Comparison of ENCODE assay signal across 1 cellular context in genomic region chr6:11202513-11203305, GRCh38.
TF ChIP-seq lines count a peak whose summit lies in the region.

No MANE protein-coding gene starts in this region.

TF ChIP-seq in HepG2, 621 proteins besides CTCF, POLR2A, EP300 and RAD21 (continued from another document and continues in another):
- TF ChIP-seq ZNF431 (CRISPR knock-in tag; IDR thresholded peaks at IDR 0.05; ENCODE audit: borderline replicate concordance, low read depth) (no peak), ZNF549 (CRISPR knock-in tag; IDR thresholded peaks at IDR 0.05) (peak; percentile 100), ZNF280B (CRISPR knock-in tag; IDR thresholded peaks at IDR 0.05; ENCODE audit: borderline replicate concordance) (no peak), ZNF235 (CRISPR knock-in tag; IDR thresholded peaks at IDR 0.05; ENCODE audit: borderline replicate concordance) (no peak), CC2D1A (CRISPR knock-in tag; IDR thresholded peaks at IDR 0.05) (0 out of 2 replicates have a peak, but pooled peaks have one; percentile 36), KAT7 (CRISPR knock-in tag; IDR thresholded peaks at IDR 0.05; ENCODE audit: borderline replicate concordance) (no peak), ZMAT3 (CRISPR knock-in tag; conservative IDR thresholded peaks at IDR 0.05) (peak; percentile 25; the same call in 1 of the 2 replicates), POLR2AphosphoS5 (IDR thresholded peaks at IDR 0.05; ENCODE audit: low read depth, low read length) (no peak; the same call in 1 of the 2 replicates), ZNF576 (CRISPR knock-in tag; IDR thresholded peaks at IDR 0.05) (no peak), SRY (CRISPR knock-in tag; IDR thresholded peaks at IDR 0.05) (no peak; the same call in 1 of the 2 replicates), FOXM1 (CRISPR knock-in tag; IDR thresholded peaks at IDR 0.05) (no peak), THYN1 (CRISPR knock-in tag; IDR thresholded peaks at IDR 0.05; ENCODE audit: borderline replicate concordance, low read depth) (no peak), ZNF547 (CRISPR knock-in tag; IDR thresholded peaks at IDR 0.05) (peak; percentile 78; the same call in 1 of the 2 replicates), SSRP1 (CRISPR knock-in tag; IDR thresholded peaks at IDR 0.05) (no peak), ZSCAN9 (CRISPR knock-in tag; IDR thresholded peaks at IDR 0.05; ENCODE audit: borderline replicate concordance) (peak; percentile 79; the same call in 1 of the 2 replicates), ZSCAN25 (CRISPR knock-in tag; IDR thresholded peaks at IDR 0.05) (peak; percentile 61), ZNF3 (CRISPR knock-in tag; IDR thresholded peaks at IDR 0.05) (no peak), MYC (CRISPR knock-in tag; IDR thresholded peaks at IDR 0.05; ENCODE audit: borderline replicate concordance) (no peak), RFXAP (CRISPR knock-in tag; IDR thresholded peaks at IDR 0.05; ENCODE audit: borderline replicate concordance) (no peak), ZNF558 (CRISPR knock-in tag; IDR thresholded peaks at IDR 0.05; ENCODE audit: borderline replicate concordance) (no peak), ZSCAN20 (CRISPR knock-in tag; IDR thresholded peaks at IDR 0.05; ENCODE audit: borderline replicate concordance) (no peak), ZNF17 (CRISPR knock-in tag; IDR thresholded peaks at IDR 0.05) (no peak), KLF9 (CRISPR knock-in tag; IDR thresholded peaks at IDR 0.05; ENCODE audit: low read depth) (0 out of 2 replicates have a peak, but pooled peaks have one; percentile 55), AFF4 (CRISPR knock-in tag; IDR thresholded peaks at IDR 0.05) (no peak; the same call in 1 of the 2 replicates), HES4 (CRISPR knock-in tag; IDR thresholded peaks at IDR 0.05; ENCODE audit: borderline replicate concordance) (no peak), KLF16 (CRISPR knock-in tag; IDR thresholded peaks at IDR 0.05) (peak in 1 of 2 experiments; percentile 73; a peak in 1 of 4 replicates), ZNF841 (CRISPR knock-in tag; IDR thresholded peaks at IDR 0.05; ENCODE audit: borderline replicate concordance) (no peak), UBTF (CRISPR knock-in tag; IDR thresholded peaks at IDR 0.05) (0 out of 2 replicates have a peak, but pooled peaks have one; percentile 33), NCOA1 (CRISPR knock-in tag; IDR thresholded peaks at IDR 0.05) (no peak), ZFP90 (CRISPR knock-in tag; IDR thresholded peaks at IDR 0.05; ENCODE audit: borderline replicate concordance) (0 out of 2 replicates have a peak, but pooled peaks have one; percentile 49), SIN3A (IDR thresholded peaks at IDR 0.05; ENCODE audit: borderline replicate concordance, low read depth, low read length) (no peak), ZNF777 (CRISPR knock-in tag; IDR thresholded peaks at IDR 0.05) (0 out of 2 replicates have a peak, but pooled peaks have one; percentile 12), EED (CRISPR knock-in tag; IDR thresholded peaks at IDR 0.05) (no peak), PCBP2 (optimal IDR thresholded peaks at IDR 0.05; ENCODE audit: low read depth, low read length, poor library complexity, severe bottlenecking) (no peak), CREB1 (IDR thresholded peaks at IDR 0.05) (peak; percentile 70; the same call in 1 of the 2 replicates), CREB1 (CRISPR knock-in tag; IDR thresholded peaks at IDR 0.05) (peak; percentile 96), ZFAT (CRISPR knock-in tag; conservative IDR thresholded peaks at IDR 0.05) (no peak), TBL1XR1 (IDR thresholded peaks at IDR 0.05; ENCODE audit: borderline replicate concordance, low read length, partially characterized antibody) (peak; percentile 65), BRCA1 (CRISPR knock-in tag; IDR thresholded peaks at IDR 0.05) (no peak), FOXA3 (CRISPR knock-in tag; IDR thresholded peaks at IDR 0.05) (peak; percentile 82), ELF1 (CRISPR knock-in tag; IDR thresholded peaks at IDR 0.05) (peak; percentile 76), ZBTB38 (CRISPR knock-in tag; IDR thresholded peaks at IDR 0.05) (no peak), CBX1 (IDR thresholded peaks at IDR 0.05; ENCODE audit: low read depth) (no peak), ZNF550 (CRISPR knock-in tag; IDR thresholded peaks at IDR 0.05; ENCODE audit: borderline replicate concordance) (no peak)
- TF ChIP-seq, protein P1, sequence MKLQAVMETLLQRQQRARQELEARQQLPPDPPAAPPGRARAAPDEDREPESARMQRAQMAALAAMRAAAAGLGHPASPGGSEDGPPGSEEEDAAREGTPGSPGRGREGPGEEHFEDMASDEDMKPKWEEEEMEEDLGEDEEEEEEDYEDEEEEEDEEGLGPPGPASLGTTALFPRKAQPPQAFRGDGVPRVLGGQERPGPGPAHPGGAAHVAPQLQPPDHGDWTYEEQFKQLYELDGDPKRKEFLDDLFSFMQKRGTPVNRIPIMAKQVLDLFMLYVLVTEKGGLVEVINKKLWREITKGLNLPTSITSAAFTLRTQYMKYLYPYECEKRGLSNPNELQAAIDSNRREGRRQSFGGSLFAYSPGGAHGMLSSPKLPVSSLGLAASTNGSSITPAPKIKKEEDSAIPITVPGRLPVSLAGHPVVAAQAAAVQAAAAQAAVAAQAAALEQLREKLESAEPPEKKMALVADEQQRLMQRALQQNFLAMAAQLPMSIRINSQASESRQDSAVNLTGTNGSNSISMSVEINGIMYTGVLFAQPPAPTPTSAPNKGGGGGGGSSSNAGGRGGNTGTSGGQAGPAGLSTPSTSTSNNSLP (IDR thresholded peaks at IDR 0.05; ENCODE audit: low read depth, low read length): 0 out of 2 replicates have a peak, but pooled peaks have one; percentile 19
- TF ChIP-seq, protein P2, sequence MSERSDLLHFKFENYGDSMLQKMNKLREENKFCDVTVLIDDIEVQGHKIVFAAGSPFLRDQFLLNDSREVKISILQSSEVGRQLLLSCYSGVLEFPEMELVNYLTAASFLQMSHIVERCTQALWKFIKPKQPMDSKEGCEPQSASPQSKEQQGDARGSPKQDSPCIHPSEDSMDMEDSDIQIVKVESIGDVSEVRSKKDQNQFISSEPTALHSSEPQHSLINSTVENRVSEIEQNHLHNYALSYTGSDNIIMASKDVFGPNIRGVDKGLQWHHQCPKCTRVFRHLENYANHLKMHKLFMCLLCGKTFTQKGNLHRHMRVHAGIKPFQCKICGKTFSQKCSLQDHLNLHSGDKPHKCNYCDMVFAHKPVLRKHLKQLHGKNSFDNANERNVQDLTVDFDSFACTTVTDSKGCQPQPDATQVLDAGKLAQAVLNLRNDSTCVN (CRISPR knock-in tag; IDR thresholded peaks at IDR 0.05; ENCODE audit: borderline replicate concordance): no peak
- TF ChIP-seq, protein P3, sequence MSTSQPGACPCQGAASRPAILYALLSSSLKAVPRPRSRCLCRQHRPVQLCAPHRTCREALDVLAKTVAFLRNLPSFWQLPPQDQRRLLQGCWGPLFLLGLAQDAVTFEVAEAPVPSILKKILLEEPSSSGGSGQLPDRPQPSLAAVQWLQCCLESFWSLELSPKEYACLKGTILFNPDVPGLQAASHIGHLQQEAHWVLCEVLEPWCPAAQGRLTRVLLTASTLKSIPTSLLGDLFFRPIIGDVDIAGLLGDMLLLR (CRISPR knock-in tag; IDR thresholded peaks at IDR 0.05): no peak
- TF ChIP-seq, protein P4, sequence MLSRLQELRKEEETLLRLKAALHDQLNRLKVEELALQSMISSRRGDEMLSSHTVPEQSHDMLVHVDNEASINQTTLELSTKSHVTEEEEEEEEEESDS (CRISPR knock-in tag; IDR thresholded peaks at IDR 0.05; ENCODE audit: borderline replicate concordance): no peak
- TF ChIP-seq, protein P5, sequence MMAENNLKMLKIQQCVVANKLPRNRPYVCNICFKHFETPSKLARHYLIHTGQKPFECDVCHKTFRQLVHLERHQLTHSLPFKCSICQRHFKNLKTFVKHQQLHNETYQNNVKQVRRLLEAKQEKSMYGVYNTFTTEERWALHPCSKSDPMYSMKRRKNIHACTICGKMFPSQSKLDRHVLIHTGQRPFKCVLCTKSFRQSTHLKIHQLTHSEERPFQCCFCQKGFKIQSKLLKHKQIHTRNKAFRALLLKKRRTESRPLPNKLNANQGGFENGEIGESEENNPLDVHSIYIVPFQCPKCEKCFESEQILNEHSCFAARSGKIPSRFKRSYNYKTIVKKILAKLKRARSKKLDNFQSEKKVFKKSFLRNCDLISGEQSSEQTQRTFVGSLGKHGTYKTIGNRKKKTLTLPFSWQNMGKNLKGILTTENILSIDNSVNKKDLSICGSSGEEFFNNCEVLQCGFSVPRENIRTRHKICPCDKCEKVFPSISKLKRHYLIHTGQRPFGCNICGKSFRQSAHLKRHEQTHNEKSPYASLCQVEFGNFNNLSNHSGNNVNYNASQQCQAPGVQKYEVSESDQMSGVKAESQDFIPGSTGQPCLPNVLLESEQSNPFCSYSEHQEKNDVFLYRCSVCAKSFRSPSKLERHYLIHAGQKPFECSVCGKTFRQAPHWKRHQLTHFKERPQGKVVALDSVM (CRISPR knock-in tag; IDR thresholded peaks at IDR 0.05): no peak
